In the genomic region with DNA sequence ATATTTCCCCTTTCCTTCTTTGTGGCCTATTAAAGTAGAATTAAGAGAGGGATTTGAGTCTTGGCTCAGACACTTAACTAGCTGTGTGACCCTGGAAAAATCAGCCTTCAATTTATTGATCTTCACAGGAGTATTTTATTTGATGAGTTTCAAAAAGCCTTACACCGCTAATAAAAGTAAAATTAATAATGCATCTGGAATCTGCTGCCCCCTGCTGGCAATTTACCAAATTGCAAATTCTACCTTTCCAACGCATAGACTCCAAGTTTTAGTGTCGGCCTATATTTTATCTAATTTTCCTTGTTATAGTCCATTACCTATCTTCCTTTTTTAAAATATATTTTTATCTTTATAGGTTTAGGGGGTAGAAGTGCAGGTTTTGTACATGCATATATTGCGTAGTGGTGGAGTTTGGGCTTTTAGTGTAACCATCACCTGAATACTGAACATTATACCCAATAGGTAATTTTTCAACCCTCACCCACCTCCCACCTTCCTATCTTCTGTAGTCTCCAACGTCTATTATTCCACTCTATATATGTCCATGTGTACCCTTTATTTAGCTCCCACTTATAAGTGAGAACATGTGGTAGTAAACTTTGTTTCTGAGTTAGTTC, we compare ENCODE assay signal across 8 cellular contexts. TPM values are rescaled to one million over a fixed set of nuclear protein-coding genes. Genes with fewer than 3 reads are reported as not detected.
DNase-seq lines count a peak whose midpoint lies in the region; ATAC-seq, FAIRE-seq and TF ChIP-seq lines count a peak whose summit lies in the region.

No MANE protein-coding gene starts in this region.

- no peaks in the 10 kb centered on the region for H3K27me3 ChIP-seq in BE2C
- no peaks in the 10 kb centered on the region for H3K27me3 ChIP-seq in ascending aorta

- H3K9me3 ChIP-seq in BE2C (no peaks in the 10 kb centered on the region), SK-N-MC (ENCODE audit: low read depth, low read length) (no peaks in the 10 kb centered on the region), ascending aorta (no peaks in the 10 kb centered on the region)

- TF ChIP-seq CTCF in BE2C (IDR thresholded peaks at IDR 0.05; ENCODE audit: low read depth, low read length) (peak; percentile 73), ascending aorta (IDR thresholded peaks at IDR 0.05) (peak; percentile 71 to 85 (median 78))

- ATAC-seq in GM21528 (IDR thresholded peaks at IDR 0.05; ENCODE audit: low FRiP score, unreplicated experiment) (peak; percentile 48), esophagus mucosa (no peak)

- H3K4me1 ChIP-seq in BE2C, result no peaks in the 10 kb centered on the region
- H3K4me1 ChIP-seq in ascending aorta, result no peaks in the 10 kb centered on the region

- no peak overlapping the region for H3K27ac ChIP-seq in SK-N-MC
- H3K27ac ChIP-seq in ascending aorta, result no peak overlapping the region

- intact Hi-C loops in ascending aorta (cut with DNase I), result loop anchor here (1.0 to 2.0 kb wide), 2 partner anchors 107 to 209 kb away; no protein-coding TSS in a partner anchor

- H3K9ac ChIP-seq in SK-N-MC (ENCODE audit: insufficient read length), result no peak overlapping the region

- H3K36me3 ChIP-seq in BE2C (no peaks in the 10 kb centered on the region), SK-N-MC (ENCODE audit: insufficient read depth, low read length) (peaks cover 8% of the 10 kb centered on the region), ascending aorta (peaks cover 0 to under 1% of the 10 kb centered on the region in 2 donors)

- DNase-seq in BE2C (peak; percentile 38), SK-N-MC (ENCODE audit: low read depth, low spot score) (peak; percentile 20), ascending aorta (ENCODE audit: low spot score in 2 of 2) (no peak), GM03348 (ENCODE audit: low spot score) (no peak)
- DNase-seq in stimulated activated CD4-positive, alpha-beta T cell treated with anti-CD3 and anti-CD28 coated beads, Interleukin-4, amount 100 ng/mL, for 4 hours, result peak; percentile 31 to 51

- FAIRE-seq in islet of Langerhans (lab: Jason Lieb, UNC), result peak; percentile 95

- H3K4me3 ChIP-seq in BE2C (ENCODE audit: low read depth, low read length) (no peak overlapping the region), SK-N-MC (no peak overlapping the region), ascending aorta (no peak overlapping the region)

RNA-seq across cellular contexts. Expression of gene GOPC, which starts 46.3 kb away (rescaled TPM):
- polyA plus RNA-seq in BE2C (2012; ENCODE audit: insufficient read depth, insufficient read length, low read depth), result 19.9 TPM
- total RNA-seq in ascending aorta, result 12.5 TPM
- total RNA-seq in esophagus mucosa, result 11.3 TPM

Comparison
In these comparisons a context has a peak if more than half of its experiments do, and no peak if none do; other contexts are left out.
1. DNase-seq: peak in BE2C (single experiment), SK-N-MC (single experiment) and stimulated activated CD4-positive, alpha-beta T cell treated with anti-CD3 and anti-CD28 coated beads, Interleukin-4, amount 100 ng/mL, for 4 hours (2 of 2); none in ascending aorta (0 of 2) and GM03348 (single experiment).